Comparison of ENCODE assay signal across 12 cellular contexts in genomic region chr2:222707102-222707688, GRCh38. TPM values are rescaled to one million over a fixed set of nuclear protein-coding genes. Genes with fewer than 3 reads are reported as not detected.
DNase-seq lines count a peak whose midpoint lies in the region; ATAC-seq, FAIRE-seq and TF ChIP-seq lines count a peak whose summit lies in the region.
"Had no signal": no experiment of that assay in that cellular context is flagged by ENCODE, and none has a peak within 500 bp of the region (broad histone marks: within the 10 kb centered on the region; RNA-seq: fewer than 3 reads in every experiment).

No MANE protein-coding gene starts in this region.

- no peak for FAIRE-seq in H1 (lab: Jason Lieb, UNC)

- no peak overlapping the region for H3K14ac ChIP-seq in H1 (ENCODE audit: insufficient read length)

- peaks cover 3% of the 10 kb centered on the region for H3K4me1 ChIP-seq in KMS-11 (ENCODE audit: low read depth, poor library complexity, severe bottlenecking)
- H3K4me1 ChIP-seq in H1 (replicated peaks in 1 of 4; ENCODE audit: control insufficient read depth in 3 of 4, insufficient read depth in 4 of 4, low read length in 3 of 4) = peaks cover 0 to 6% (median 0%) of the 10 kb centered on the region in 4 experiments; a peak in 3 of 7 replicates
- peaks cover 10% of the 10 kb centered on the region for H3K4me1 ChIP-seq in smooth muscle cell (ENCODE audit: low read depth)

- H3K4me2 ChIP-seq in KMS-11 (no peak overlapping the region), H1 (ENCODE audit: insufficient read depth in 1 of 2, low read depth in 2 of 2, low read length in 2 of 2) (no peak overlapping the region), smooth muscle cell (peak overlapping the region; percentile 3)

- H3F3A ChIP-seq in smooth muscle cell (ENCODE audit: low read depth) = peaks cover 5% of the 10 kb centered on the region

- WGBS in H1 (ENCODE audit: extremely low coverage in 1 of 2, insufficient coverage in 1 of 2, insufficient read length in 1 of 2, insufficient replicate concordance in 2 of 2, low coverage in 1 of 2, low lambda C conversion rate in 2 of 2, missing lambda C conversion rate in 1 of 2), 2 experiments = 85% methylated on average over 3 of the region's 3 CpGs; no CpG with 5 or more reads in 1 of the 2 experiments
- WGBS in smooth muscle cell (ENCODE audit: low lambda C conversion rate) = 84% methylated on average over 3 of the region's 3 CpGs

- no peak for TF ChIP-seq RAD21 in H1 (IDR thresholded peaks at IDR 0.05 in 1 of 2, conservative IDR thresholded peaks at IDR 0.05 in 1 of 2; ENCODE audit: low read depth in 2 of 2, low read length in 2 of 2)

- TF ChIP-seq CTCF in KMS-11 (conservative IDR thresholded peaks at IDR 0.05; ENCODE audit: low read depth, low read length) (no peak), H1 (IDR thresholded peaks at IDR 0.05; ENCODE audit: control extremely low read depth in 1 of 3, insufficient read depth in 1 of 3, low read depth in 1 of 3, low read length in 3 of 3) (no peak), smooth muscle cell (IDR thresholded peaks at IDR 0.05; ENCODE audit: borderline replicate concordance, insufficient read depth, poor library complexity, severe bottlenecking) (no peak)

- H2BK20ac ChIP-seq in H1 (ENCODE audit: low read length) = peak overlapping the region; percentile 67; the same call in 1 of the 2 replicates

- H3K9me3 ChIP-seq in H1 (ENCODE audit: insufficient read depth in 2 of 2, low read depth in 1 of 2, low read length in 1 of 2) (0 out of 4 replicates have a peak, but pooled peaks cover 0 to 4% of the 10 kb centered on the region in 2 experiments), smooth muscle cell (replicated peaks; ENCODE audit: low read depth) (no peaks in the 10 kb centered on the region)

- CTCF ChIA-PET in H1 (lab: Charles Lee; ENCODE audit: partially characterized antibody) = interaction anchor here (0.7 to 12.1 kb wide), 34 partner anchors 8 to 252 kb away, joined by 3 to 124 read pairs (median 5); partner anchors contain the start of gene MOGAT1

- no peak overlapping the region for H3K56ac ChIP-seq in H1 (replicated peaks; ENCODE audit: insufficient read length, low read depth, low read length)

- H3K4me3 ChIP-seq in KMS-11 (IDR thresholded peaks at IDR 0.05; ENCODE audit: insufficient read depth, low read depth, low read length) (no peak overlapping the region), H1 (ENCODE audit: extremely low read depth in 1 of 4, insufficient read depth in 2 of 4, low read depth in 3 of 4, low read length in 4 of 4) (no peak overlapping the region), smooth muscle cell (no peak overlapping the region)

- peak overlapping the region; percentile 57; the same call in 1 of the 2 replicates for H2BK5ac ChIP-seq in H1 (ENCODE audit: low read depth, low read length)

- no peak for TF ChIP-seq EP300 in H1 (IDR thresholded peaks at IDR 0.05; ENCODE audit: borderline replicate concordance in 1 of 2, low read depth in 2 of 2, low read length in 2 of 2)

- no peak overlapping the region for H3K4ac ChIP-seq in H1 (replicated peaks; ENCODE audit: insufficient read length, low read depth, low read length)

- DNase-seq in H1 (ENCODE audit: low read depth in 1 of 2, low spot score in 2 of 2) (no peak), smooth muscle cell (lab: John Stamatoyannopoulos, UW; ENCODE audit: unreplicated experiment) (no peak), AG08395 (ENCODE audit: low spot score) (no peak), pons (ENCODE audit: low spot score) (no peak)
- DNase-seq: activated CD4-positive, alpha-beta T cell treated with anti-CD3 and anti-CD28 coated beads, Interleukin-2, amount 50 U/mL, for 4 hours; activated effector memory CD4-positive, alpha-beta T cell treated with Interleukin-2 at 50 U/mL for 16 hours; CD4-positive, alpha-beta memory T cell had no signal

- no peak overlapping the region for H4K5ac ChIP-seq in H1 (ENCODE audit: insufficient read length, low read depth, low read length)

- H3K36me3 ChIP-seq in KMS-11 (ENCODE audit: insufficient read depth) = no peaks in the 10 kb centered on the region
- no peaks in the 10 kb centered on the region for H3K36me3 ChIP-seq in H1 (ENCODE audit: control insufficient read depth in 2 of 4, insufficient read depth in 4 of 4, low read length in 3 of 4)
- no peaks in the 10 kb centered on the region for H3K36me3 ChIP-seq in smooth muscle cell (ENCODE audit: low read depth)

- no peaks in the 10 kb centered on the region; the same call in 1 of the 2 replicates for H3K23me2 ChIP-seq in H1 (ENCODE audit: low read depth, low read length)

- H2AK5ac ChIP-seq in H1 (ENCODE audit: low read depth, low read length) = no peak overlapping the region

- no peak overlapping the region for H4K8ac ChIP-seq in H1 (ENCODE audit: extremely low read depth, insufficient read depth, low read length)

- POLR2A ChIA-PET in H1 (lab: Charles Lee; ENCODE audit: partially characterized antibody) = no interaction called here

- H3K9ac ChIP-seq in KMS-11 (no peak overlapping the region), H1 (replicated peaks in 1 of 4; ENCODE audit: extremely low read depth in 1 of 4, low read depth in 3 of 4, low read length in 3 of 4) (no peak overlapping the region), smooth muscle cell (ENCODE audit: low read depth) (no peak overlapping the region)

- H3K27ac ChIP-seq in KMS-11 (no peak overlapping the region), H1 (ENCODE audit: low read depth, low read length) (no peak overlapping the region), smooth muscle cell (ENCODE audit: low read depth) (peak overlapping the region; percentile 93)

- H4K20me1 ChIP-seq in KMS-11 (ENCODE audit: insufficient read depth) (no peaks in the 10 kb centered on the region), H1 (replicated peaks in 1 of 2; ENCODE audit: control insufficient read depth in 1 of 2, insufficient read depth in 2 of 2, low read length in 2 of 2) (no peaks in the 10 kb centered on the region), smooth muscle cell (ENCODE audit: low read depth) (no peaks in the 10 kb centered on the region)

- no peak overlapping the region for H2BK120ac ChIP-seq in H1 (replicated peaks; ENCODE audit: low read depth, low read length)

- no peak for TF ChIP-seq POLR2A in H1 (IDR thresholded peaks at IDR 0.05; ENCODE audit: control extremely low read depth in 1 of 2, low read depth in 2 of 2, low read length in 2 of 2)

- H3K79me2 ChIP-seq in KMS-11 (ENCODE audit: insufficient read depth, low read depth) (no peaks in the 10 kb centered on the region), H1 (ENCODE audit: control insufficient read depth in 1 of 2, insufficient read depth in 2 of 2, low read length in 2 of 2) (no peaks in the 10 kb centered on the region), smooth muscle cell (ENCODE audit: low read depth) (no peaks in the 10 kb centered on the region)

- H3K27me3 ChIP-seq in KMS-11 (ENCODE audit: insufficient read depth, low read depth) (no peaks in the 10 kb centered on the region), H1 (replicated peaks in 1 of 4; ENCODE audit: control insufficient read depth in 3 of 4, extremely low read depth in 1 of 4, insufficient read depth in 3 of 4, low read length in 3 of 4) (no peaks in the 10 kb centered on the region), smooth muscle cell (ENCODE audit: low read depth) (no peaks in the 10 kb centered on the region)

- ATAC-seq in GM19452 (IDR thresholded peaks at IDR 0.05; ENCODE audit: unreplicated experiment) (peak; percentile 1), GM19328 (IDR thresholded peaks at IDR 0.05; ENCODE audit: unreplicated experiment) (no peak), HG02840 (IDR thresholded peaks at IDR 0.05; ENCODE audit: low FRiP score, unreplicated experiment) (no peak)

- H3K23ac ChIP-seq in H1 (ENCODE audit: insufficient read length) = no peak overlapping the region

- H2BK12ac ChIP-seq in H1 (ENCODE audit: low read depth, low read length) = peak overlapping the region; percentile 45; the same call in 1 of the 2 replicates

- H3K18ac ChIP-seq in H1 (ENCODE audit: extremely low read depth, low read length) = no peak overlapping the region

- H2BK15ac ChIP-seq in H1 (ENCODE audit: low read length) = no peak overlapping the region

- no peaks in the 10 kb centered on the region for H3K79me1 ChIP-seq in H1 (ENCODE audit: low read depth, low read length)

- no peak overlapping the region for H4K91ac ChIP-seq in H1 (replicated peaks; ENCODE audit: insufficient read length, low read length)

- H2AFZ ChIP-seq in KMS-11 (ENCODE audit: low read depth) = peak overlapping the region; percentile 20; the same call in 1 of the 2 replicates
- H2AFZ ChIP-seq in H1 (ENCODE audit: low read length) = no peak overlapping the region
- H2AFZ ChIP-seq in smooth muscle cell (ENCODE audit: low read depth) = no peak overlapping the region

TF ChIP-seq in H1, 55 proteins besides CTCF, POLR2A, EP300 and RAD21 (continues in another document):
- TF ChIP-seq GTF2F1 (IDR thresholded peaks at IDR 0.05; ENCODE audit: borderline replicate concordance, low read depth, low read length) (no peak), FOSL1 (IDR thresholded peaks at IDR 0.05; ENCODE audit: insufficient read depth, low read depth, low read length) (no peak), CTBP2 (IDR thresholded peaks at IDR 0.05; ENCODE audit: borderline replicate concordance, insufficient read depth, insufficient read length, low read length) (no peak)

RNA-seq across cellular contexts. Expression of gene MOGAT1, which starts 35.7 kb away (rescaled TPM):
- 0.31 and 0.67 TPM in 2 replicates for total RNA-seq in H1 (2021; fragmentation: NEBNext Ultra II Directional; extraction: Animal tissue kit (Norgen Biotek cat#: 25700))
- polyA plus RNA-seq in H1 (2011; rRNA removed) = 0.11 TPM in 2 replicates
- polyA plus RNA-seq in H1 (2011; cell fraction: cytosol; rRNA removed) = 0.25 TPM
- not detected for polyA plus RNA-seq in H1 (2011; cell fraction: nucleus; rRNA removed)
- 0.29 to 0.60 TPM (median 0.33 TPM) in 4 replicates for polyA plus RNA-seq in H1 (2012, experiment 1 of 2)
- polyA plus RNA-seq in H1 (2012, experiment 2 of 2) = not detected
- 0.39 TPM for polyA plus RNA-seq in H1 (2013, experiment 1 of 2)
- 0.59 TPM for polyA plus RNA-seq in H1 (2013, experiment 2 of 2)
- 0.34 and 0.35 TPM in 2 replicates for polyA minus RNA-seq in H1 (2011; rRNA and poly(A)+ RNA removed)
- polyA minus RNA-seq in H1 (2011; cell fraction: cytosol; rRNA and poly(A)+ RNA removed) = not detected
- polyA minus RNA-seq in H1 (2011; cell fraction: nucleus; rRNA and poly(A)+ RNA removed) = 1.5 TPM
- total RNA-seq in smooth muscle cell = not detected in 2 replicates
- polyA plus RNA-seq in smooth muscle cell = 0.25 TPM in 1 of 2 replicates, not detected in the other
- total RNA-seq: CD4-positive, alpha-beta memory T cell; NCI-H460 had no signal
- polyA plus RNA-seq: CD4-positive, alpha-beta memory T cell had no signal

RNA-seq across cellular contexts. Expression of gene FARSB, which starts 51.3 kb away (rescaled TPM):
- total RNA-seq in H1 (2021; fragmentation: NEBNext Ultra II Directional; extraction: Animal tissue kit (Norgen Biotek cat#: 25700)) = 36.1 and 37.9 TPM in 2 replicates
- polyA plus RNA-seq in H1 (2011; rRNA removed) (13.1 and 21.0 TPM in 2 replicates), smooth muscle cell (27.0 and 32.4 TPM in 2 replicates)
- 24.8 TPM for polyA plus RNA-seq in H1 (2011; cell fraction: cytosol; rRNA removed)
- polyA plus RNA-seq in H1 (2011; cell fraction: nucleus; rRNA removed) = 12.1 TPM
- polyA plus RNA-seq in H1 (2012, experiment 1 of 2) = 28.5 to 43.7 TPM (median 29.0 TPM) in 4 replicates
- polyA plus RNA-seq in H1 (2012, experiment 2 of 2) = 5.3 TPM
- 40.4 TPM for polyA plus RNA-seq in H1 (2013, experiment 1 of 2)
- polyA plus RNA-seq in H1 (2013, experiment 2 of 2) = 41.2 TPM
- polyA minus RNA-seq in H1 (2011; rRNA and poly(A)+ RNA removed) = 26.8 and 38.4 TPM in 2 replicates
- 13.0 TPM for polyA minus RNA-seq in H1 (2011; cell fraction: cytosol; rRNA and poly(A)+ RNA removed)
- 27.1 TPM for polyA minus RNA-seq in H1 (2011; cell fraction: nucleus; rRNA and poly(A)+ RNA removed)
- 20.3 and 25.7 TPM in 2 replicates for total RNA-seq in smooth muscle cell
